In the genomic region with DNA sequence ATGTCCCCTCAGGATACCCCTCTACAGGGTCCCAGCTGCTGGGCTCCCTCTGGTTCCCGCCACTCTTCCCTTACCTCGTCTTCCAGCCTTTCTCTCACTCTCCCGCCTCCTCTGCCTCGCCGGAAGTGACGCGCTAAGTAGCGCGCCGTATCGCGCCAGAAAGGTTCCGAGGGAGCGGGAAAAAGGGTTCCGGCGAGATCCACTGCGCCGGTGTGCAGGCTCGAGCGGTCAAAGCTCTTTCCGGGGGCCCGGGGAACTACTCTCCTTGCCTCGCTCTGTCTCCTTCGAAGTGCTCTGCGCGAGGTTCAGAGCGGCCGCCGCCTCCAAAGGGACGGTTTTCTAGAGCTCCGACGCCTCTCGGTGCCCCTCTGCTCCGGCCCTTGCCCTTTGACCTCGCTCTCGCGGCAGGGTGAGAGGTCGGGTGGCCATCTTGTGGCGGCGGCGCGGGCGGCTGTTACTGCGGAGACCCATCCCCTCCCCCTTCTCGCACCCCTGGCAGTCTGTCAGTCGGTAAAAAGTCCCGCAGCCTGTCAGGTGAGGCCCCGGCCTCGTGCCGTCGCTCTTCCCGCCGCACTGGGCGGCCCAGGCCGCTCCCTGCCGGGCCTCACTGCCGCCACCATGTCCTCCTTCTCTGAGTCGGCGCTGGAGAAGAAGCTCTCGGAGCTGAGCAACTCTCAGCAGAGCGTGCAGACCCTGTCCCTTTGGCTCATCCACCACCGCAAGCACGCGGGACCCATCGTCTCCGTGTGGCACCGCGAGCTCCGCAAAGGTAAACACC, we compare ENCODE assay signal across 8 cellular contexts. TPM values are rescaled to one million over a fixed set of nuclear protein-coding genes. Genes with fewer than 3 reads are reported as not detected.
DNase-seq lines count a peak whose midpoint lies in the region; ATAC-seq and TF ChIP-seq lines count a peak whose summit lies in the region.

Gene RPRD1B (plus strand): TSS at position 417 of the 778 bp plus-strand sequence. CDS start 202 bp downstream, at position 619.
Gene TTI1 (minus strand): TSS at position 127 of the 778 bp plus-strand sequence. CDS start 19,640 bp downstream, outside the sequence.

- TF ChIP-seq CTCF in GM13976 (IDR thresholded peaks at IDR 0.05; ENCODE audit: borderline replicate concordance, control extremely low read depth, extremely low read depth, insufficient read depth, missing control alignments) (no peak), left ventricle myocardium inferior (IDR thresholded peaks at IDR 0.05; ENCODE audit: borderline replicate concordance) (no peak), progenitor cell of endocrine pancreas (IDR thresholded peaks at IDR 0.05; ENCODE audit: unreplicated experiment) (no peak), upper lobe of right lung (IDR thresholded peaks at IDR 0.05) (no peak)

- peaks cover 4% of the 10 kb centered on the region for H3K9me3 Mint-ChIP-seq in progenitor cell of endocrine pancreas (ENCODE audit: low read depth)

- intact Hi-C loops in left ventricle myocardium inferior (cut with micrococcal nuclease) (no loop called here), upper lobe of right lung (cut with DNase I) (no loop called here)

- H3K9me3 ChIP-seq in left ventricle myocardium inferior (replicated peaks) (peaks cover 4% of the 10 kb centered on the region), upper lobe of right lung (no peaks in the 10 kb centered on the region)

- H3K4me3 ChIP-seq in left ventricle myocardium inferior: peak within 1 kb of the TSS; percentile 97
- H3K4me3 ChIP-seq in upper lobe of right lung: peak within 1 kb of the TSS; percentile 83

- H3K36me3 ChIP-seq in left ventricle myocardium inferior (peaks cover 4% of the 10 kb centered on the region), upper lobe of right lung (peaks cover 23% of the 10 kb centered on the region)

- H3K4me3 Mint-ChIP-seq in progenitor cell of endocrine pancreas (ENCODE audit: low read depth): peak within 1 kb of the TSS; percentile 97

- H3K36me3 Mint-ChIP-seq in progenitor cell of endocrine pancreas (ENCODE audit: insufficient read depth): peaks cover 9% of the 10 kb centered on the region

- H3K27ac ChIP-seq in angular gyrus (ENCODE audit: low read depth, low read length) (peak within 1 kb of the TSS; percentile 88), left ventricle myocardium inferior (replicated peaks) (peak within 1 kb of the TSS; percentile 98), upper lobe of right lung (peak within 1 kb of the TSS; percentile 97)

- no peaks in the 10 kb centered on the region for H3K27me3 Mint-ChIP-seq in progenitor cell of endocrine pancreas

- in situ Hi-C loops in GM13976 (cut with MboI; ENCODE audit: low sequenced_read_pairs, unreplicated experiment): no loop called here

- ATAC-seq in HG02870 (IDR thresholded peaks at IDR 0.05; ENCODE audit: unreplicated experiment) (peak; percentile 79), upper lobe of right lung (peak; percentile 98)

- H3K27ac Mint-ChIP-seq in progenitor cell of endocrine pancreas: peak within 1 kb of the TSS; percentile 99

- H3K27me3 ChIP-seq in left ventricle myocardium inferior (ENCODE audit: low read depth) (no peaks in the 10 kb centered on the region), upper lobe of right lung (no peaks in the 10 kb centered on the region)

- peak; percentile 90 for DNase-seq in GM13976 (ENCODE audit: low spot score)
- peak; percentile 75 for DNase-seq in NCI-H1694 treated with DMSO at 0.1 percent for 48 hours (lab: John Stamatoyannopoulos, UW)
- peak; percentile 75 to 93 (median 85) for DNase-seq in T-helper 2 cell
- DNase-seq in left ventricle myocardium inferior: peak; percentile 90
- DNase-seq in progenitor cell of endocrine pancreas (ENCODE audit: low spot score, unreplicated experiment): peak; percentile 69
- DNase-seq in upper lobe of right lung: peak; percentile 97

- H3K4me1 ChIP-seq in left ventricle myocardium inferior (peaks cover 77% of the 10 kb centered on the region), upper lobe of right lung (peaks cover 46% of the 10 kb centered on the region)

- peaks cover 31% of the 10 kb centered on the region for H3K4me1 Mint-ChIP-seq in progenitor cell of endocrine pancreas (ENCODE audit: low read depth)

RNA-seq across cellular contexts. Expression of gene RPRD1B, which starts in this region (rescaled TPM):
- 58.9 TPM for total RNA-seq in left ventricle myocardium inferior
- total RNA-seq in progenitor cell of endocrine pancreas: 31.7 and 37.4 TPM in 2 replicates
- 33.1 TPM for total RNA-seq in upper lobe of right lung

RNA-seq across cellular contexts. Expression of gene TTI1, which starts in this region (rescaled TPM):
- total RNA-seq in left ventricle myocardium inferior (12.1 TPM), progenitor cell of endocrine pancreas (45.8 and 51.9 TPM in 2 replicates), upper lobe of right lung (16.3 TPM)

Comparison
In these comparisons a context has a peak if more than half of its experiments do, and no peak if none do; other contexts are left out.
1. Peak in every context shown above with its lines: DNase-seq, ATAC-seq, H3K4me3 ChIP-seq and H3K27ac ChIP-seq.